ENCODE assay signal across 12 cellular contexts in the genomic region with DNA sequence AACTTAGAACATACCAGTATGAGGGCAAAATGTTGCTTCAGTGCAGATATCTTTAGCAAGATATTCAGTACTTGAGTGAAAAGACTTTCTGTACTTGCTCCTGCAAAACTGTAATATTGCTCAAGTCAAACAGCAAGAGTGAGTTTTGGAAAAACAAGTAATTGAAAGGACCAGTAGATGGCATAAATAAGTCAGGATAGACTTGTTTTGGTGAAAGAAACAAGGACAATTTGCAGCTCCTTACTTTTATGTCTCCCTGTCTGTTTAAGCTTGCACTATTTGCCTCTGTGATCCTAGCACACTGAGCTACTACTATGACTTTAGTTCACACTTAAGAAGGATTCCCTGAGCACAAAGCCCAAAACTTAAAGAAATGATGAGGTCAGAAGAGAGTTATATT. TPM values are rescaled to one million over a fixed set of nuclear protein-coding genes. Genes with fewer than 3 reads are reported as not detected.
A peak's percentile ranks its signal among the peaks of the same experiment; 100 is the strongest.
DNase-seq lines count a peak whose midpoint lies in the region; ATAC-seq and TF ChIP-seq lines count a peak whose summit lies in the region.
"Had no signal": no experiment of that assay in that cellular context is flagged by ENCODE, and none has a peak within 500 bp of the region (broad histone marks: within the 10 kb centered on the region; RNA-seq: fewer than 3 reads in every experiment).

No MANE protein-coding gene starts in this region.

- H3K4me3 Mint-ChIP-seq in T-helper 2 cell treated with Interferon-gamma antibody and Interleukin-4, amounts not matched to agents 5 μg/mL and 100 μg/mL, for 36 hours = no peak overlapping the region
- H3K4me3 Mint-ChIP-seq: B cell had no signal

- CTCF ChIA-PET in Panc1 (lab: Charles Lee) = no interaction called here

- no peaks in the 10 kb centered on the region for H3K4me1 Mint-ChIP-seq in T-helper 2 cell treated with Interferon-gamma antibody and Interleukin-4, amounts not matched to agents 5 μg/mL and 100 μg/mL, for 36 hours (ENCODE audit: low read depth)
- H3K4me1 Mint-ChIP-seq: B cell had no signal

- peaks cover 27% of the 10 kb centered on the region for H3K27me3 Mint-ChIP-seq in T-helper 2 cell treated with Interferon-gamma antibody and Interleukin-4, amounts not matched to agents 5 μg/mL and 100 μg/mL, for 36 hours (ENCODE audit: low read depth)

- intact Hi-C loops in Panc1 (cut with micrococcal nuclease; ENCODE audit: unreplicated experiment) = no loop called here

- no peaks in the 10 kb centered on the region for H3K27me3 ChIP-seq in Panc1 (ENCODE audit: control insufficient read depth, insufficient read depth, low read length)

- no peak; the same call in 1 of the 2 replicates for TF ChIP-seq CTCF in Panc1 (IDR thresholded peaks at IDR 0.05)

- no TSS peak for BruUV-seq in Panc1 (replicated peaks; lab: Mats Ljungman, UMichigan)

- H3K36me3 ChIP-seq in Panc1 (ENCODE audit: control insufficient read depth, insufficient read depth, low read length) = no peaks in the 10 kb centered on the region

- TF ChIP-seq POLR2A in erythroblast (IDR thresholded peaks at IDR 0.05; ENCODE audit: low read length) = no peak

- POLR2A ChIA-PET in Panc1 (lab: Charles Lee) = no interaction called here

- H3K4me1 ChIP-seq in Panc1 (ENCODE audit: control insufficient read depth, insufficient read depth, low read length) = no peaks in the 10 kb centered on the region

- H3K4me3 ChIP-seq in Panc1 (ENCODE audit: low read depth in 2 of 2, low read length in 2 of 2) = no peak overlapping the region

- no peak overlapping the region for H3K27ac Mint-ChIP-seq in T-helper 2 cell treated with Interferon-gamma antibody and Interleukin-4, amounts not matched to agents 5 μg/mL and 100 μg/mL, for 36 hours
- H3K27ac Mint-ChIP-seq: B cell had no signal

- no peak for ATAC-seq in Panc1
- ATAC-seq: stimulated activated naive CD8-positive, alpha-beta T cell treated with anti-CD3 and anti-CD28 coated beads, Interleukin-15, Interleukin-2, amounts not matched to agents 100 U/mL and 50 U/mL, for 24 hours had no signal

- no peaks in the 10 kb centered on the region for H3K9me3 Mint-ChIP-seq in T-helper 2 cell treated with Interferon-gamma antibody and Interleukin-4, amounts not matched to agents 5 μg/mL and 100 μg/mL, for 36 hours

- H3K9me3 ChIP-seq in Panc1 (ENCODE audit: control insufficient read depth, insufficient read depth, low read depth, low read length) = no peaks in the 10 kb centered on the region

- DNase-seq in NCI-H748 (lab: John Stamatoyannopoulos, UW; ENCODE audit: unreplicated experiment) (peak; percentile 3), NCI-H748 treated with DMSO at 0.1 percent for 48 hours (lab: John Stamatoyannopoulos, UW) (no peak), Panc1 (ENCODE audit: low read depth, low spot score) (peak; percentile 43), fibroblast of gingiva (ENCODE audit: low read depth) (peak; percentile 81), smooth muscle cell of the brain vasculature (ENCODE audit: low read depth, low spot score) (peak; percentile 33), NCI-H2227 treated with DMSO at 0.1 percent for 48 hours (lab: John Stamatoyannopoulos, UW) (no peak), erythroblast (lab: John Stamatoyannopoulos, UW) (no peak)
- DNase-seq in T-helper 2 cell treated with Interferon-gamma antibody and Interleukin-4, amounts not matched to agents 5 μg/mL and 100 μg/mL, for 36 hours (ENCODE audit: low spot score) = no peak
- DNase-seq: KG1; retina; stimulated activated naive CD8-positive, alpha-beta T cell treated with anti-CD3 and anti-CD28 coated beads, Interleukin-15, Interleukin-2, amounts not matched to agents 100 U/mL and 50 U/mL, for 24 hours had no signal

- in situ Hi-C loops in Panc1 (cut with HindIII; ENCODE audit: low pct_unique_long_range_greater_than_20kb, low sequenced_read_pairs) = no loop called here

- H3K36me3 Mint-ChIP-seq in T-helper 2 cell treated with Interferon-gamma antibody and Interleukin-4, amounts not matched to agents 5 μg/mL and 100 μg/mL, for 36 hours (ENCODE audit: low read depth) = no peaks in the 10 kb centered on the region

- no peak overlapping the region for H3K27ac ChIP-seq in Panc1 (ENCODE audit: low read length)

RNA-seq across cellular contexts. Expression of a gene that starts 39.1 kb away (rescaled TPM):
- 2.0 TPM for total RNA-seq in Panc1 (2021; ENCODE audit: unreplicated experiment)
- not detected for polyA plus RNA-seq in Panc1 (2012; ENCODE audit: insufficient read length)

Comparison
In these comparisons a context has a peak if more than half of its experiments do, and no peak if none do; other contexts are left out.
1. DNase-seq: peak in NCI-H748 (single experiment), Panc1 (single experiment), fibroblast of gingiva (single experiment) and smooth muscle cell of the brain vasculature (single experiment); none in NCI-H748 treated with DMSO at 0.1 percent for 48 hours (single experiment), NCI-H2227 treated with DMSO at 0.1 percent for 48 hours (single experiment), T-helper 2 cell treated with Interferon-gamma antibody and Interleukin-4, amounts not matched to agents 5 μg/mL and 100 μg/mL, for 36 hours (single experiment) and erythroblast (0 of 2).